ENCODE assay signal across 9 cellular contexts in genomic region chr19:56837892-56838679, GRCh38. TPM values are rescaled to one million over a fixed set of nuclear protein-coding genes. Genes with fewer than 3 reads are reported as not detected.
DNase-seq lines count a peak whose midpoint lies in the region; ATAC-seq and TF ChIP-seq lines count a peak whose summit lies in the region.
"Had no signal": no experiment of that assay in that cellular context is flagged by ENCODE, and none has a peak within 500 bp of the region (broad histone marks: within the 10 kb centered on the region; RNA-seq: fewer than 3 reads in every experiment).

No MANE protein-coding gene starts in this region.

- no peaks in the 10 kb centered on the region for H3K79me2 ChIP-seq in OCI-LY7 (ENCODE audit: insufficient read depth, low read depth, low read length)

- TF ChIP-seq CTCF in choroid plexus epithelial cell (conservative IDR thresholded peaks at IDR 0.05; ENCODE audit: low read depth, low read length) (peak; percentile 18), lower lobe of right lung (IDR thresholded peaks at IDR 0.05) (peak; percentile 35), tibial artery (IDR thresholded peaks at IDR 0.05) (peak; percentile 46 to 51), OCI-LY7 (conservative IDR thresholded peaks at IDR 0.05; ENCODE audit: low read length) (no peak)

- peaks cover 14% of the 10 kb centered on the region for H3K27me3 ChIP-seq in lower lobe of right lung (ENCODE audit: low read depth)
- no peaks in the 10 kb centered on the region for H3K27me3 ChIP-seq in tibial artery

- CTCF ChIA-PET in OCI-LY7 (lab: Charles Lee; ENCODE audit: unreplicated experiment), result no interaction called here

- H3K4me1 ChIP-seq in lower lobe of right lung (no peaks in the 10 kb centered on the region), tibial artery (peaks cover 0 to 10% (median 0%) of the 10 kb centered on the region in 4 donors), OCI-LY7 (ENCODE audit: insufficient read depth, low read length, poor library complexity, severe bottlenecking) (no peaks in the 10 kb centered on the region)

- H3K4me3 ChIP-seq in choroid plexus epithelial cell (ENCODE audit: low read depth, low read length) (peak overlapping the region; percentile 37), lower lobe of right lung (peak overlapping the region; percentile 44), tibial artery (peak overlapping the region; percentile 52 to 60), OCI-LY7 (ENCODE audit: low read depth, low read length, poor library complexity, severe bottlenecking) (no peak overlapping the region)

- H3K27ac ChIP-seq in lower lobe of right lung, result peak overlapping the region; percentile 70
- peak overlapping the region; percentile 85 to 88 for H3K27ac ChIP-seq in tibial artery
- no peak overlapping the region for H3K27ac ChIP-seq in OCI-LY7 (ENCODE audit: low read depth, low read length, poor library complexity, severe bottlenecking)

- H2AFZ ChIP-seq in OCI-LY7 (ENCODE audit: low read length), result no peak overlapping the region

- no peak overlapping the region for H3K4me2 ChIP-seq in OCI-LY7 (ENCODE audit: low read length)

- no peaks in the 10 kb centered on the region for H4K20me1 ChIP-seq in OCI-LY7 (ENCODE audit: insufficient read depth, low read length)

- intact Hi-C loops in lower lobe of right lung (cut with DNase I) (no loop called here), tibial artery (cut with DNase I; ENCODE audit: low total_unique reads) (no loop called here), OCI-LY7 (cut with micrococcal nuclease; ENCODE audit: unreplicated experiment) (no loop called here)

- H3K9me2 ChIP-seq in OCI-LY7 (ENCODE audit: insufficient read depth, low read length), result no peaks in the 10 kb centered on the region

- peaks cover 5% of the 10 kb centered on the region for H3K9me3 ChIP-seq in lower lobe of right lung
- no peaks in the 10 kb centered on the region for H3K9me3 ChIP-seq in tibial artery
- H3K9me3 ChIP-seq in OCI-LY7 (ENCODE audit: low read length), result 0 out of 2 replicates have a peak, but pooled peaks cover 7% of the 10 kb centered on the region

- DNase-seq in NCI-H748 (lab: John Stamatoyannopoulos, UW; ENCODE audit: unreplicated experiment) (peak; percentile 65), NCI-H748 treated with DMSO at 0.1 percent for 48 hours (lab: John Stamatoyannopoulos, UW) (no peak), choroid plexus epithelial cell (ENCODE audit: low read depth) (peak; percentile 24), lower lobe of right lung (peak; percentile 60), tibial artery (peak; percentile 80 to 89), OCI-LY7 (ENCODE audit: low spot score) (no peak), NCI-H345 treated with DMSO at 0.1 percent for 48 hours (lab: John Stamatoyannopoulos, UW; ENCODE audit: unreplicated experiment) (no peak)

- H3K36me3 ChIP-seq in lower lobe of right lung (no peaks in the 10 kb centered on the region), tibial artery (peaks cover 0 to 5% (median 0%) of the 10 kb centered on the region in 3 donors), OCI-LY7 (ENCODE audit: insufficient read depth, low read length) (no peaks in the 10 kb centered on the region)

- no TSS peak for BruUV-seq in OCI-LY7 (replicated peaks; lab: Mats Ljungman, UMichigan)

- POLR2A ChIA-PET in OCI-LY7 (lab: Charles Lee), result no interaction called here

- ATAC-seq in lower lobe of right lung (peak; percentile 57 to 66), GM21576 (IDR thresholded peaks at IDR 0.05; ENCODE audit: unreplicated experiment) (no peak)

RNA-seq across cellular contexts. Expression of gene PEG3, which starts 2.4 kb away (rescaled TPM):
- total RNA-seq in lower lobe of right lung, result 5.0 TPM
- not detected in 2 replicates for total RNA-seq in OCI-LY7 (2014; rRNA removed; shearing (Covaris generic))
- not detected in 2 replicates for total RNA-seq in OCI-LY7 (2022)

RNA-seq across cellular contexts. Expression of gene ZIM2, which starts 2.4 kb away (rescaled TPM):
- total RNA-seq in lower lobe of right lung (not detected), OCI-LY7 (2022) (not detected in 2 replicates)
- not detected in 2 replicates for total RNA-seq in OCI-LY7 (2014; rRNA removed; shearing (Covaris generic))
- total RNA-seq: lung microvascular endothelial cell had no signal

Comparison
In these comparisons a context has a peak if more than half of its experiments do, and no peak if none do; other contexts are left out.
1. DNase-seq: peak in NCI-H748 (single experiment), choroid plexus epithelial cell (single experiment), lower lobe of right lung (single experiment) and tibial artery (2 of 2); none in NCI-H748 treated with DMSO at 0.1 percent for 48 hours (single experiment), OCI-LY7 (single experiment) and NCI-H345 treated with DMSO at 0.1 percent for 48 hours (single experiment).